38 cellular contexts compared by ENCODE assay signal in genomic region chr3:55645406-55645805, GRCh38.
"Had no signal": no experiment of that assay in that cellular context is flagged by ENCODE, and none has a peak within 500 bp of the region (broad histone marks: within the 10 kb centered on the region; RNA-seq: fewer than 3 reads in every experiment).

No MANE protein-coding gene starts in this region.

- H3K4me1 Mint-ChIP-seq: activated CD4-positive, alpha-beta memory T cell treated with anti-CD3 and anti-CD28 coated beads, Interleukin-2, amount 10 ng/mL, durations not matched to agents 7 days and 5 days; activated CD4-positive, alpha-beta T cell treated with anti-CD3 and anti-CD28 coated beads for 36 hours; activated CD4-positive, alpha-beta T cell treated with anti-CD3 and anti-CD28 coated beads, Interleukin-2, amount 10 ng/mL, durations not matched to agents 7 days and 5 days; activated CD8-positive, alpha-beta memory T cell treated with anti-CD3 and anti-CD28 coated beads, Interleukin-2, amount 10 ng/mL, durations not matched to agents 7 days and 5 days; activated naive CD4-positive, alpha-beta T cell treated with anti-CD3 and anti-CD28 coated beads, Interleukin-2, amount 50 U/mL, for 24 hours; activated naive CD8-positive, alpha-beta T cell treated with anti-CD3 and anti-CD28 coated beads, Interleukin-2, amount 10 ng/mL, durations not matched to agents 7 days and 5 days; activated naive CD8-positive, alpha-beta T cell treated with anti-CD3 and anti-CD28 coated beads, Interleukin-2, amount 50 U/mL, for 24 hours; central memory CD8-positive, alpha-beta T cell had no signal

- H3K27ac Mint-ChIP-seq: activated CD4-positive, alpha-beta memory T cell treated with anti-CD3 and anti-CD28 coated beads, Interleukin-2, amount 10 ng/mL, durations not matched to agents 7 days and 5 days; activated CD4-positive, alpha-beta T cell treated with anti-CD3 and anti-CD28 coated beads for 36 hours; activated CD4-positive, alpha-beta T cell treated with anti-CD3 and anti-CD28 coated beads, Interleukin-2, amount 10 ng/mL, durations not matched to agents 7 days and 5 days; activated CD8-positive, alpha-beta memory T cell treated with anti-CD3 and anti-CD28 coated beads, Interleukin-2, amount 10 ng/mL, durations not matched to agents 7 days and 5 days; activated CD8-positive, alpha-beta T cell treated with anti-CD3 and anti-CD28 coated beads, Interleukin-2, amount 10 ng/mL, durations not matched to agents 7 days and 5 days; activated naive CD4-positive, alpha-beta T cell treated with anti-CD3 and anti-CD28 coated beads for 36 hours; activated naive CD4-positive, alpha-beta T cell treated with anti-CD3 and anti-CD28 coated beads, Interleukin-2, amount 50 U/mL, for 24 hours; activated naive CD8-positive, alpha-beta T cell; activated naive CD8-positive, alpha-beta T cell treated with anti-CD3 and anti-CD28 coated beads, Interleukin-2, amount 10 ng/mL, durations not matched to agents 7 days and 5 days; activated naive CD8-positive, alpha-beta T cell treated with anti-CD3 and anti-CD28 coated beads, Interleukin-2, amount 50 U/mL, for 24 hours; activated T-cell treated with anti-CD3 and anti-CD28 coated beads, Interleukin-2, amount 50 U/mL, for 24 hours; activated T-helper 2 cell treated with anti-CD3 and anti-CD28 coated beads, Interferon-gamma antibody, Interleukin-2, Interleukin-4, amounts not matched to agents 10 μg/mL and 5 μg/mL and 100 μg/mL, durations not matched to agents 14 hours and 24 hours and 36 hours; T-helper 1 cell treated with Interleukin-12 subunit alpha and Interleukin-12 subunit beta and Interleukin-4 antibody, amounts not matched to agents 30 μg/mL and 1 μg/mL, for 36 hours; T-helper 2 cell treated with Interferon-gamma antibody and Interleukin-4, amounts not matched to agents 5 μg/mL and 100 μg/mL, for 36 hours had no signal

- H3K4me1 ChIP-seq: ascending aorta had no signal

- H3K27me3 ChIP-seq: ascending aorta, cardiac muscle cell had no signal

- H3K27me3 Mint-ChIP-seq: activated CD4-positive, alpha-beta memory T cell treated with anti-CD3 and anti-CD28 coated beads, Interleukin-2, amount 10 ng/mL, durations not matched to agents 7 days and 5 days; activated CD4-positive, alpha-beta T cell treated with anti-CD3 and anti-CD28 coated beads for 36 hours; activated CD4-positive, alpha-beta T cell treated with anti-CD3 and anti-CD28 coated beads, Interleukin-2, amount 10 ng/mL, durations not matched to agents 7 days and 5 days; activated CD8-positive, alpha-beta memory T cell treated with anti-CD3 and anti-CD28 coated beads, Interleukin-2, amount 10 ng/mL, durations not matched to agents 7 days and 5 days; activated naive CD4-positive, alpha-beta T cell treated with anti-CD3 and anti-CD28 coated beads, Interleukin-2, amount 50 U/mL, for 24 hours; activated naive CD8-positive, alpha-beta T cell treated with anti-CD3 and anti-CD28 coated beads, Interleukin-2, amount 50 U/mL, for 24 hours; activated T-cell treated with anti-CD3 and anti-CD28 coated beads, Interleukin-2, amount 50 U/mL, for 24 hours; central memory CD8-positive, alpha-beta T cell had no signal

- H3K4me3 Mint-ChIP-seq: activated CD4-positive, alpha-beta memory T cell treated with anti-CD3 and anti-CD28 coated beads, Interleukin-2, amount 10 ng/mL, durations not matched to agents 7 days and 5 days; activated CD4-positive, alpha-beta T cell treated with anti-CD3 and anti-CD28 coated beads for 36 hours; activated CD4-positive, alpha-beta T cell treated with anti-CD3 and anti-CD28 coated beads, Interleukin-2, amount 10 ng/mL, durations not matched to agents 7 days and 5 days; activated CD8-positive, alpha-beta memory T cell treated with anti-CD3 and anti-CD28 coated beads, Interleukin-2, amount 10 ng/mL, durations not matched to agents 7 days and 5 days; activated CD8-positive, alpha-beta T cell treated with anti-CD3 and anti-CD28 coated beads, Interleukin-2, amount 10 ng/mL, durations not matched to agents 7 days and 5 days; activated naive CD4-positive, alpha-beta T cell treated with anti-CD3 and anti-CD28 coated beads for 36 hours; activated naive CD4-positive, alpha-beta T cell treated with anti-CD3 and anti-CD28 coated beads, Interleukin-2, amount 50 U/mL, for 24 hours; activated naive CD8-positive, alpha-beta T cell; activated naive CD8-positive, alpha-beta T cell treated with anti-CD3 and anti-CD28 coated beads, Interleukin-2, amount 10 ng/mL, durations not matched to agents 7 days and 5 days; activated naive CD8-positive, alpha-beta T cell treated with anti-CD3 and anti-CD28 coated beads, Interleukin-2, amount 50 U/mL, for 24 hours; activated T-cell treated with anti-CD3 and anti-CD28 coated beads, Interleukin-2, amount 50 U/mL, for 24 hours; brain; central memory CD8-positive, alpha-beta T cell; T-helper 1 cell treated with Interleukin-12 subunit alpha and Interleukin-12 subunit beta and Interleukin-4 antibody, amounts not matched to agents 30 μg/mL and 1 μg/mL, for 36 hours; T-helper 2 cell treated with Interferon-gamma antibody and Interleukin-4, amounts not matched to agents 5 μg/mL and 100 μg/mL, for 36 hours had no signal

- H3K36me3 ChIP-seq: ascending aorta, cardiac muscle cell had no signal

- H3K27ac ChIP-seq: ascending aorta, cardiac muscle cell, VCaP had no signal

- H3K4me3 ChIP-seq: ascending aorta, cardiac muscle cell had no signal

- H3K9me3 Mint-ChIP-seq: activated CD4-positive, alpha-beta memory T cell treated with anti-CD3 and anti-CD28 coated beads, Interleukin-2, amount 10 ng/mL, durations not matched to agents 7 days and 5 days; activated CD4-positive, alpha-beta T cell treated with anti-CD3 and anti-CD28 coated beads, Interleukin-2, amount 10 ng/mL, durations not matched to agents 7 days and 5 days; activated naive CD4-positive, alpha-beta T cell treated with anti-CD3 and anti-CD28 coated beads for 36 hours; activated naive CD4-positive, alpha-beta T cell treated with anti-CD3 and anti-CD28 coated beads, Interleukin-2, amount 50 U/mL, for 24 hours; activated naive CD8-positive, alpha-beta T cell treated with anti-CD3 and anti-CD28 coated beads, Interleukin-2, amount 10 ng/mL, durations not matched to agents 7 days and 5 days; activated naive CD8-positive, alpha-beta T cell treated with anti-CD3 and anti-CD28 coated beads, Interleukin-2, amount 50 U/mL, for 24 hours; activated T-cell treated with anti-CD3 and anti-CD28 coated beads, Interleukin-2, amount 50 U/mL, for 24 hours; activated T-helper 2 cell treated with anti-CD3 and anti-CD28 coated beads, Interferon-gamma antibody, Interleukin-2, Interleukin-4, amounts not matched to agents 10 μg/mL and 5 μg/mL and 100 μg/mL, durations not matched to agents 14 hours and 24 hours and 36 hours; brain; T-helper 1 cell treated with Interleukin-12 subunit alpha and Interleukin-12 subunit beta and Interleukin-4 antibody, amounts not matched to agents 30 μg/mL and 1 μg/mL, for 36 hours; T-helper 2 cell treated with Interferon-gamma antibody and Interleukin-4, amounts not matched to agents 5 μg/mL and 100 μg/mL, for 36 hours had no signal

- DNase-seq: activated CD4-positive, alpha-beta memory T cell treated with anti-CD3 and anti-CD28 coated beads, Interleukin-2, amount 10 ng/mL, durations not matched to agents 7 days and 5 days; activated CD4-positive, alpha-beta T cell treated with anti-CD3 and anti-CD28 coated beads for 1 hour; activated CD4-positive, alpha-beta T cell treated with anti-CD3 and anti-CD28 coated beads for 36 hours; activated CD4-positive, alpha-beta T cell treated with anti-CD3 and anti-CD28 coated beads for 48 hours; activated CD4-positive, alpha-beta T cell treated with anti-CD3 and anti-CD28 coated beads, Interleukin-2, amount 10 ng/mL, durations not matched to agents 7 days and 5 days; activated CD4-positive, alpha-beta T cell treated with anti-CD3 and anti-CD28 coated beads, Interleukin-2, amount 50 U/mL, for 48 hours; activated CD4-positive, CD25-positive, alpha-beta regulatory T cell; activated CD8-positive, alpha-beta memory T cell treated with anti-CD3 and anti-CD28 coated beads for 24 hours; activated CD8-positive, alpha-beta memory T cell treated with anti-CD3 and anti-CD28 coated beads, Interleukin-2, amount 10 ng/mL, durations not matched to agents 7 days and 5 days; activated CD8-positive, alpha-beta memory T cell treated with anti-CD3 and anti-CD28 coated beads, Interleukin-2, amount 50 U/mL, for 48 hours; activated CD8-positive, alpha-beta T cell treated with anti-CD3 and anti-CD28 coated beads, Interleukin-2, amount 10 ng/mL, durations not matched to agents 7 days and 5 days; activated effector memory CD4-positive, alpha-beta T cell treated with Interleukin-2 at 50 U/mL for 16 hours; activated gamma-delta T cell; activated naive CD4-positive, alpha-beta T cell treated with anti-CD3 and anti-CD28 coated beads for 36 hours; activated naive CD8-positive, alpha-beta T cell treated with anti-CD3 and anti-CD28 coated beads, Interleukin-2, amount 10 ng/mL, durations not matched to agents 7 days and 5 days; activated naive CD8-positive, alpha-beta T cell treated with anti-CD3 and anti-CD28 coated beads, Interleukin-2, amount 50 U/mL, for 24 hours; activated T-cell treated with anti-CD3 and anti-CD28 coated beads, Interleukin-2, amount 50 U/mL, for 24 hours; activated T-cell treated with anti-CD3 and anti-CD28 coated beads, Interleukin-2, amount 50 U/mL, for 48 hours; amygdala; anterior cingulate cortex; caudate nucleus; cerebellar nuclear complex; T-helper 1 cell; T-helper 2 cell; T-helper 9 cell had no signal

- ATAC-seq: activated CD4-positive, alpha-beta T cell treated with anti-CD3 and anti-CD28 coated beads for 36 hours; activated CD4-positive, CD25-positive, alpha-beta regulatory T cell treated with anti-CD3 and anti-CD28 coated beads, Interleukin-2, amount 50 U/mL, for 24 hours; activated CD8-positive, alpha-beta memory T cell treated with anti-CD3 and anti-CD28 coated beads, Interleukin-2, amount 10 ng/mL, durations not matched to agents 7 days and 5 days; activated CD8-positive, alpha-beta T cell treated with anti-CD3 and anti-CD28 coated beads, Interleukin-2, amount 10 ng/mL, durations not matched to agents 7 days and 5 days; activated naive CD8-positive, alpha-beta T cell treated with anti-CD3 and anti-CD28 coated beads, Interleukin-2, amount 50 U/mL, for 24 hours had no signal

- H3K36me3 Mint-ChIP-seq: activated CD8-positive, alpha-beta memory T cell treated with anti-CD3 and anti-CD28 coated beads, Interleukin-2, amount 10 ng/mL, durations not matched to agents 7 days and 5 days; activated naive CD4-positive, alpha-beta T cell treated with anti-CD3 and anti-CD28 coated beads, Interleukin-2, amount 50 U/mL, for 24 hours; activated naive CD8-positive, alpha-beta T cell; activated naive CD8-positive, alpha-beta T cell treated with anti-CD3 and anti-CD28 coated beads, Interleukin-2, amount 10 ng/mL, durations not matched to agents 7 days and 5 days; brain had no signal

- H3K9me3 ChIP-seq: ascending aorta had no signal

- FAIRE-seq: bronchial epithelial cell, TTC549 had no signal
